Comparison of ENCODE assay signal across 1 cellular context in genomic region chr20:34516038-34516873, GRCh38.
A peak's percentile ranks its signal among the peaks of the same experiment; 100 is the strongest.
TF ChIP-seq lines count a peak whose summit lies in the region.

Gene DYNLRB1 (plus strand): TSS chr20:34516422. CDS start chr20:34516459, 37 bp downstream.

TF ChIP-seq in HepG2, 621 proteins besides CTCF, POLR2A, EP300 and RAD21 (continued from another document and continues in another):
- TF ChIP-seq ZUFSP (CRISPR knock-in tag; IDR thresholded peaks at IDR 0.05; ENCODE audit: borderline replicate concordance): no peak
- TF ChIP-seq, protein P1, sequence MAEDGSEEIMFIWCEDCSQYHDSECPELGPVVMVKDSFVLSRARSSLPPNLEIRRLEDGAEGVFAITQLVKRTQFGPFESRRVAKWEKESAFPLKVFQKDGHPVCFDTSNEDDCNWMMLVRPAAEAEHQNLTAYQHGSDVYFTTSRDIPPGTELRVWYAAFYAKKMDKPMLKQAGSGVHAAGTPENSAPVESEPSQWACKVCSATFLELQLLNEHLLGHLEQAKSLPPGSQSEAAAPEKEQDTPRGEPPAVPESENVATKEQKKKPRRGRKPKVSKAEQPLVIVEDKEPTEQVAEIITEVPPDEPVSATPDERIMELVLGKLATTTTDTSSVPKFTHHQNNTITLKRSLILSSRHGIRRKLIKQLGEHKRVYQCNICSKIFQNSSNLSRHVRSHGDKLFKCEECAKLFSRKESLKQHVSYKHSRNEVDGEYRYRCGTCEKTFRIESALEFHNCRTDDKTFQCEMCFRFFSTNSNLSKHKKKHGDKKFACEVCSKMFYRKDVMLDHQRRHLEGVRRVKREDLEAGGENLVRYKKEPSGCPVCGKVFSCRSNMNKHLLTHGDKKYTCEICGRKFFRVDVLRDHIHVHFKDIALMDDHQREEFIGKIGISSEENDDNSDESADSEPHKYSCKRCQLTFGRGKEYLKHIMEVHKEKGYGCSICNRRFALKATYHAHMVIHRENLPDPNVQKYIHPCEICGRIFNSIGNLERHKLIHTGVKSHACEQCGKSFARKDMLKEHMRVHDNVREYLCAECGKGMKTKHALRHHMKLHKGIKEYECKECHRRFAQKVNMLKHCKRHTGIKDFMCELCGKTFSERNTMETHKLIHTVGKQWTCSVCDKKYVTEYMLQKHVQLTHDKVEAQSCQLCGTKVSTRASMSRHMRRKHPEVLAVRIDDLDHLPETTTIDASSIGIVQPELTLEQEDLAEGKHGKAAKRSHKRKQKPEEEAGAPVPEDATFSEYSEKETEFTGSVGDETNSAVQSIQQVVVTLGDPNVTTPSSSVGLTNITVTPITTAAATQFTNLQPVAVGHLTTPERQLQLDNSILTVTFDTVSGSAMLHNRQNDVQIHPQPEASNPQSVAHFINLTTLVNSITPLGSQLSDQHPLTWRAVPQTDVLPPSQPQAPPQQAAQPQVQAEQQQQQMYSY (CRISPR knock-in tag; IDR thresholded peaks at IDR 0.05): peak; percentile 22; the same call in 1 of the 2 replicates
- TF ChIP-seq, protein P2, sequence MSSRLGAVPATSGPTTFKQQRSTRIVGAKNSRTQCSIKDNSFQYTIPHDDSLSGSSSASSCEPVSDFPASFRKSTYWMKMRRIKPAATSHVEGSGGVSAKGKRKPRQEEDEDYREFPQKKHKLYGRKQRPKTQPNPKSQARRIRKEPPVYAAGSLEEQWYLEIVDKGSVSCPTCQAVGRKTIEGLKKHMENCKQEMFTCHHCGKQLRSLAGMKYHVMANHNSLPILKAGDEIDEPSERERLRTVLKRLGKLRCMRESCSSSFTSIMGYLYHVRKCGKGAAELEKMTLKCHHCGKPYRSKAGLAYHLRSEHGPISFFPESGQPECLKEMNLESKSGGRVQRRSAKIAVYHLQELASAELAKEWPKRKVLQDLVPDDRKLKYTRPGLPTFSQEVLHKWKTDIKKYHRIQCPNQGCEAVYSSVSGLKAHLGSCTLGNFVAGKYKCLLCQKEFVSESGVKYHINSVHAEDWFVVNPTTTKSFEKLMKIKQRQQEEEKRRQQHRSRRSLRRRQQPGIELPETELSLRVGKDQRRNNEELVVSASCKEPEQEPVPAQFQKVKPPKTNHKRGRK (CRISPR knock-in tag; IDR thresholded peaks at IDR 0.05): no peak
- peak; percentile 37; the same call in 1 of the 2 replicates for TF ChIP-seq DR1 (CRISPR knock-in tag; IDR thresholded peaks at IDR 0.05)
- peak; percentile 96 for TF ChIP-seq FOXC1 (CRISPR knock-in tag; IDR thresholded peaks at IDR 0.05; ENCODE audit: borderline replicate concordance)
- no peak for TF ChIP-seq U2AF1 (optimal IDR thresholded peaks at IDR 0.05; ENCODE audit: low read depth, low read length)
- TF ChIP-seq ZFP37 (CRISPR knock-in tag; IDR thresholded peaks at IDR 0.05; ENCODE audit: borderline replicate concordance): no peak; the same call in none of the 2 replicates
- peak; percentile 69 for TF ChIP-seq ZNF772 (CRISPR knock-in tag; IDR thresholded peaks at IDR 0.05)
- 0 out of 2 replicates have a peak, but pooled peaks have one; percentile 35 for TF ChIP-seq SOX13 (IDR thresholded peaks at IDR 0.05)
- peak in 1 of 2 experiments; percentile 47; a peak in 2 of 4 replicates for TF ChIP-seq SOX13 (CRISPR knock-in tag; conservative IDR thresholded peaks at IDR 0.05 in 1 of 2, IDR thresholded peaks at IDR 0.05 in 1 of 2)
- TF ChIP-seq KLF9 (CRISPR knock-in tag; IDR thresholded peaks at IDR 0.05; ENCODE audit: low read depth): peak; percentile 85
- TF ChIP-seq HOXA9 (CRISPR knock-in tag; IDR thresholded peaks at IDR 0.05; ENCODE audit: borderline replicate concordance): no peak
- TF ChIP-seq TFDP2 (CRISPR knock-in tag; IDR thresholded peaks at IDR 0.05): peak; percentile 77
- TF ChIP-seq ZKSCAN8 (CRISPR knock-in tag; IDR thresholded peaks at IDR 0.05; ENCODE audit: borderline replicate concordance): peak; percentile 82
- TF ChIP-seq ZNF644 (CRISPR knock-in tag; IDR thresholded peaks at IDR 0.05; ENCODE audit: low read depth): no peak
- no peak for TF ChIP-seq NFIB (CRISPR knock-in tag; IDR thresholded peaks at IDR 0.05; ENCODE audit: borderline replicate concordance)
- TF ChIP-seq ATF7 (IDR thresholded peaks at IDR 0.05): no peak
- no peak for TF ChIP-seq ATF7 (CRISPR knock-in tag; IDR thresholded peaks at IDR 0.05)
- peak; percentile 70 for TF ChIP-seq CREB1 (IDR thresholded peaks at IDR 0.05)
- TF ChIP-seq CREB1 (CRISPR knock-in tag; IDR thresholded peaks at IDR 0.05): no peak
- peak; percentile 21; the same call in 1 of the 2 replicates for TF ChIP-seq KDM1A (CRISPR knock-in tag; IDR thresholded peaks at IDR 0.05)
- TF ChIP-seq ZNF547 (CRISPR knock-in tag; IDR thresholded peaks at IDR 0.05): peak; percentile 98
- TF ChIP-seq SRSF4 (IDR thresholded peaks at IDR 0.05; ENCODE audit: low read depth, low read length, poor library complexity, severe bottlenecking): no peak
- 0 out of 2 replicates have a peak, but pooled peaks have one; percentile 11 for TF ChIP-seq FUBP1 (CRISPR knock-in tag; IDR thresholded peaks at IDR 0.05; ENCODE audit: borderline replicate concordance)
- peak; percentile 84; the same call in 1 of the 2 replicates for TF ChIP-seq TP53 (CRISPR knock-in tag; conservative IDR thresholded peaks at IDR 0.05)
- TF ChIP-seq NKX3-1 (CRISPR knock-in tag; IDR thresholded peaks at IDR 0.05): peak; percentile 53; the same call in 1 of the 2 replicates
- no peak for TF ChIP-seq SETDB1 (CRISPR knock-in tag; IDR thresholded peaks at IDR 0.05; ENCODE audit: borderline replicate concordance)
- no peak for TF ChIP-seq RBAK (CRISPR knock-in tag; IDR thresholded peaks at IDR 0.05)
- TF ChIP-seq NCOA1 (CRISPR knock-in tag; IDR thresholded peaks at IDR 0.05): peak; percentile 64; the same call in 1 of the 2 replicates
- peak; percentile 71 for TF ChIP-seq HIVEP1 (CRISPR knock-in tag; IDR thresholded peaks at IDR 0.05)
- TF ChIP-seq ZMYM3 (CRISPR knock-in tag; IDR thresholded peaks at IDR 0.05): peak; percentile 79
- TF ChIP-seq HDAC6 (IDR thresholded peaks at IDR 0.05; ENCODE audit: low read depth, low read length): 0 out of 2 replicates have a peak, but pooled peaks have one; percentile 3
- 0 out of 2 replicates have a peak, but pooled peaks have one; percentile 68 for TF ChIP-seq ZNF543 (CRISPR knock-in tag; IDR thresholded peaks at IDR 0.05)
- TF ChIP-seq, protein P3, sequence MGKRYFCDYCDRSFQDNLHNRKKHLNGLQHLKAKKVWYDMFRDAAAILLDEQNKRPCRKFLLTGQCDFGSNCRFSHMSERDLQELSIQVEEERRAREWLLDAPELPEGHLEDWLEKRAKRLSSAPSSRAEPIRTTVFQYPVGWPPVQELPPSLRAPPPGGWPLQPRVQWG (CRISPR knock-in tag; IDR thresholded peaks at IDR 0.05; ENCODE audit: borderline replicate concordance, low read depth): no peak
- TF ChIP-seq ZNF652 (CRISPR knock-in tag; IDR thresholded peaks at IDR 0.05; ENCODE audit: borderline replicate concordance, low read depth): peak; percentile 49; the same call in 1 of the 2 replicates
- TF ChIP-seq ZNF260 (CRISPR knock-in tag; IDR thresholded peaks at IDR 0.05; ENCODE audit: borderline replicate concordance, low read depth): no peak
- peak; percentile 74; the same call in 1 of the 2 replicates for TF ChIP-seq KIAA2018 (CRISPR knock-in tag; IDR thresholded peaks at IDR 0.05; ENCODE audit: borderline replicate concordance)
- TF ChIP-seq PHF8 (CRISPR knock-in tag; IDR thresholded peaks at IDR 0.05): peak; percentile 100
- TF ChIP-seq ZSCAN22 (CRISPR knock-in tag; IDR thresholded peaks at IDR 0.05): no peak
- TF ChIP-seq, protein P4, sequence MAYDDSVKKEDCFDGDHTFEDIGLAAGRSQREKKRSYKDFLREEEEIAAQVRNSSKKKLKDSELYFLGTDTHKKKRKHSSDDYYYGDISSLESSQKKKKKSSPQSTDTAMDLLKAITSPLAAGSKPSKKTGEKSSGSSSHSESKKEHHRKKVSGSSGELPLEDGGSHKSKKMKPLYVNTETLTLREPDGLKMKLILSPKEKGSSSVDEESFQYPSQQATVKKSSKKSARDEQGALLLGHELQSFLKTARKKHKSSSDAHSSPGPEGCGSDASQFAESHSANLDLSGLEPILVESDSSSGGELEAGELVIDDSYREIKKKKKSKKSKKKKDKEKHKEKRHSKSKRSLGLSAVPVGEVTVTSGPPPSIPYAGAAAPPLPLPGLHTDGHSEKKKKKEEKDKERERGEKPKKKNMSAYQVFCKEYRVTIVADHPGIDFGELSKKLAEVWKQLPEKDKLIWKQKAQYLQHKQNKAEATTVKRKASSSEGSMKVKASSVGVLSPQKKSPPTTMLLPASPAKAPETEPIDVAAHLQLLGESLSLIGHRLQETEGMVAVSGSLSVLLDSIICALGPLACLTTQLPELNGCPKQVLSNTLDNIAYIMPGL (CRISPR knock-in tag; IDR thresholded peaks at IDR 0.05; ENCODE audit: borderline replicate concordance in 1 of 2, low read depth in 1 of 2): peak; percentile 96
